1 cellular context compared by ENCODE assay signal in the genomic region with DNA sequence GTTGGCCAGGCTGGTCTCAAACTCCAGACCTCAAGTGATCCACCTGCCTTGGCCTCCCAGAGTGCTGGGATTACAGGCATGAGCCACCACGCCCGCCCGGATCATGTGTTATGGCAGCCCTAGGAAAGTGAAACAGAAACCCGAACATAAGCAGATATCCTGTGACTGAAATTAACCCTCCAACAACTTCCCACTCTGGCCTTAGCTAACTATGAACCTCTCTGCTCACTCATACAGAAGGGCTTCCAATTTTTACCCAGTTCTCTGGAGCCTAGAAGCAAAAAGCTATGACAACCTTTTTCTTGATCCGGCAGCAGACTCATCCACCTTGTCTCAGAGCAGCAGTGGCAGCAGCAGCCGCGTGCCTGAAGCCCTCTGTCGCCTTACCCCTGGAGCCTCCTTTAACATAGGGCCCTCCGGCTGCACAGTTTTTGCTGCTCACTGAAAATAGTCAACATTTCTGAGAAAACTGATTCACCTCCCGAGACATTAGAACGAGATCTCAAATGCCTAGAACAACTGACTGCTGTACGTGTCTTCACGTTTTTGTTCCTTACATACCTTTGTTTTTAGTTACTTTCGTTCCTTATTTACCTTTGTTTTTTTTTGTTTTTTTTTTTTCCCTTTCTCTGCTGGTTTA.
TF ChIP-seq lines count a peak whose summit lies in the region.

No MANE protein-coding gene starts in this region.

TF ChIP-seq in K562, 482 proteins besides CTCF, POLR2A, EP300 and RAD21 (continued from another document and continues in another):
- TF ChIP-seq, protein P1, sequence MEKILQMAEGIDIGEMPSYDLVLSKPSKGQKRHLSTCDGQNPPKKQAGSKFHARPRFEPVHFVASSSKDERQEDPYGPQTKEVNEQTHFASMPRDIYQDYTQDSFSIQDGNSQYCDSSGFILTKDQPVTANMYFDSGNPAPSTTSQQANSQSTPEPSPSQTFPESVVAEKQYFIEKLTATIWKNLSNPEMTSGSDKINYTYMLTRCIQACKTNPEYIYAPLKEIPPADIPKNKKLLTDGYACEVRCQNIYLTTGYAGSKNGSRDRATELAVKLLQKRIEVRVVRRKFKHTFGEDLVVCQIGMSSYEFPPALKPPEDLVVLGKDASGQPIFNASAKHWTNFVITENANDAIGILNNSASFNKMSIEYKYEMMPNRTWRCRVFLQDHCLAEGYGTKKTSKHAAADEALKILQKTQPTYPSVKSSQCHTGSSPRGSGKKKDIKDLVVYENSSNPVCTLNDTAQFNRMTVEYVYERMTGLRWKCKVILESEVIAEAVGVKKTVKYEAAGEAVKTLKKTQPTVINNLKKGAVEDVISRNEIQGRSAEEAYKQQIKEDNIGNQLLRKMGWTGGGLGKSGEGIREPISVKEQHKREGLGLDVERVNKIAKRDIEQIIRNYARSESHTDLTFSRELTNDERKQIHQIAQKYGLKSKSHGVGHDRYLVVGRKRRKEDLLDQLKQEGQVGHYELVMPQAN (IDR thresholded peaks at IDR 0.05; ENCODE audit: borderline replicate concordance) = no peak
- TF ChIP-seq RCOR1 (IDR thresholded peaks at IDR 0.05; ENCODE audit: borderline replicate concordance in 1 of 2, low read depth in 2 of 2, low read length in 2 of 2) (no peak), GATAD2B (IDR thresholded peaks at IDR 0.05; ENCODE audit: borderline replicate concordance) (no peak), ZNF766 (CRISPR knock-in tag; conservative IDR thresholded peaks at IDR 0.05) (peak; percentile 79), RBM34 (IDR thresholded peaks at IDR 0.05; ENCODE audit: borderline replicate concordance, insufficient read depth, low read length) (no peak), TEAD2 (tag; IDR thresholded peaks at IDR 0.05) (no peak), ZNF561 (CRISPR knock-in tag; conservative IDR thresholded peaks at IDR 0.05) (no peak), ZFP30 (CRISPR knock-in tag; IDR thresholded peaks at IDR 0.05; ENCODE audit: borderline replicate concordance) (no peak), ZKSCAN8 (CRISPR knock-in tag; IDR thresholded peaks at IDR 0.05) (peak; percentile 58; the same call in 1 of the 2 replicates), NR2C1 (IDR thresholded peaks at IDR 0.05) (no peak), NR2C1 (tag; IDR thresholded peaks at IDR 0.05) (peak; percentile 47; the same call in 1 of the 2 replicates), IFI16 (CRISPR knock-in tag; IDR thresholded peaks at IDR 0.05) (no peak), CBFB (CRISPR knock-in tag; IDR thresholded peaks at IDR 0.05) (no peak), HMG20A (CRISPR knock-in tag; conservative IDR thresholded peaks at IDR 0.05) (no peak), ZNF780A (CRISPR knock-in tag; IDR thresholded peaks at IDR 0.05) (no peak), HCFC1 (IDR thresholded peaks at IDR 0.05; ENCODE audit: low read depth, low read length) (no peak), NR4A1 (CRISPR knock-in tag; IDR thresholded peaks at IDR 0.05) (no peak), NR4A1 (tag; IDR thresholded peaks at IDR 0.05) (0 out of 2 replicates have a peak, but pooled peaks have one; percentile 54), CBX1 (IDR thresholded peaks at IDR 0.05; ENCODE audit: low read depth) (no peak), NR2C2 (CRISPR knock-in tag; IDR thresholded peaks at IDR 0.05) (no peak), NR2C2 (tag; IDR thresholded peaks at IDR 0.05) (no peak; the same call in none of the 2 replicates), DIDO1 (tag; IDR thresholded peaks at IDR 0.05; ENCODE audit: low read depth) (no peak), DACH1 (IDR thresholded peaks at IDR 0.05; ENCODE audit: partially characterized antibody) (no peak), LEF1 (IDR thresholded peaks at IDR 0.05) (peak; percentile 23; the same call in 1 of the 2 replicates), DDX20 (tag; IDR thresholded peaks at IDR 0.05; ENCODE audit: low read depth) (0 out of 2 replicates have a peak, but pooled peaks have one; percentile 48), FOXP1 (CRISPR knock-in tag; IDR thresholded peaks at IDR 0.05) (no peak), PHF21A (IDR thresholded peaks at IDR 0.05; ENCODE audit: borderline replicate concordance, low read depth) (no peak)
- TF ChIP-seq, protein P2, sequence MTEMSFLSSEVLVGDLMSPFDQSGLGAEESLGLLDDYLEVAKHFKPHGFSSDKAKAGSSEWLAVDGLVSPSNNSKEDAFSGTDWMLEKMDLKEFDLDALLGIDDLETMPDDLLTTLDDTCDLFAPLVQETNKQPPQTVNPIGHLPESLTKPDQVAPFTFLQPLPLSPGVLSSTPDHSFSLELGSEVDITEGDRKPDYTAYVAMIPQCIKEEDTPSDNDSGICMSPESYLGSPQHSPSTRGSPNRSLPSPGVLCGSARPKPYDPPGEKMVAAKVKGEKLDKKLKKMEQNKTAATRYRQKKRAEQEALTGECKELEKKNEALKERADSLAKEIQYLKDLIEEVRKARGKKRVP (CRISPR knock-in tag; IDR thresholded peaks at IDR 0.05) = 0 out of 2 replicates have a peak, but pooled peaks have one; percentile 29
- TF ChIP-seq, protein P3, sequence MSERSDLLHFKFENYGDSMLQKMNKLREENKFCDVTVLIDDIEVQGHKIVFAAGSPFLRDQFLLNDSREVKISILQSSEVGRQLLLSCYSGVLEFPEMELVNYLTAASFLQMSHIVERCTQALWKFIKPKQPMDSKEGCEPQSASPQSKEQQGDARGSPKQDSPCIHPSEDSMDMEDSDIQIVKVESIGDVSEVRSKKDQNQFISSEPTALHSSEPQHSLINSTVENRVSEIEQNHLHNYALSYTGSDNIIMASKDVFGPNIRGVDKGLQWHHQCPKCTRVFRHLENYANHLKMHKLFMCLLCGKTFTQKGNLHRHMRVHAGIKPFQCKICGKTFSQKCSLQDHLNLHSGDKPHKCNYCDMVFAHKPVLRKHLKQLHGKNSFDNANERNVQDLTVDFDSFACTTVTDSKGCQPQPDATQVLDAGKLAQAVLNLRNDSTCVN (CRISPR knock-in tag; IDR thresholded peaks at IDR 0.05) = no peak
- TF ChIP-seq, protein P4, sequence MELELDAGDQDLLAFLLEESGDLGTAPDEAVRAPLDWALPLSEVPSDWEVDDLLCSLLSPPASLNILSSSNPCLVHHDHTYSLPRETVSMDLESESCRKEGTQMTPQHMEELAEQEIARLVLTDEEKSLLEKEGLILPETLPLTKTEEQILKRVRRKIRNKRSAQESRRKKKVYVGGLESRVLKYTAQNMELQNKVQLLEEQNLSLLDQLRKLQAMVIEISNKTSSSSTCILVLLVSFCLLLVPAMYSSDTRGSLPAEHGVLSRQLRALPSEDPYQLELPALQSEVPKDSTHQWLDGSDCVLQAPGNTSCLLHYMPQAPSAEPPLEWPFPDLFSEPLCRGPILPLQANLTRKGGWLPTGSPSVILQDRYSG (tag; conservative IDR thresholded peaks at IDR 0.05; ENCODE audit: low read depth) = peak; percentile 92
- TF ChIP-seq, protein P5, sequence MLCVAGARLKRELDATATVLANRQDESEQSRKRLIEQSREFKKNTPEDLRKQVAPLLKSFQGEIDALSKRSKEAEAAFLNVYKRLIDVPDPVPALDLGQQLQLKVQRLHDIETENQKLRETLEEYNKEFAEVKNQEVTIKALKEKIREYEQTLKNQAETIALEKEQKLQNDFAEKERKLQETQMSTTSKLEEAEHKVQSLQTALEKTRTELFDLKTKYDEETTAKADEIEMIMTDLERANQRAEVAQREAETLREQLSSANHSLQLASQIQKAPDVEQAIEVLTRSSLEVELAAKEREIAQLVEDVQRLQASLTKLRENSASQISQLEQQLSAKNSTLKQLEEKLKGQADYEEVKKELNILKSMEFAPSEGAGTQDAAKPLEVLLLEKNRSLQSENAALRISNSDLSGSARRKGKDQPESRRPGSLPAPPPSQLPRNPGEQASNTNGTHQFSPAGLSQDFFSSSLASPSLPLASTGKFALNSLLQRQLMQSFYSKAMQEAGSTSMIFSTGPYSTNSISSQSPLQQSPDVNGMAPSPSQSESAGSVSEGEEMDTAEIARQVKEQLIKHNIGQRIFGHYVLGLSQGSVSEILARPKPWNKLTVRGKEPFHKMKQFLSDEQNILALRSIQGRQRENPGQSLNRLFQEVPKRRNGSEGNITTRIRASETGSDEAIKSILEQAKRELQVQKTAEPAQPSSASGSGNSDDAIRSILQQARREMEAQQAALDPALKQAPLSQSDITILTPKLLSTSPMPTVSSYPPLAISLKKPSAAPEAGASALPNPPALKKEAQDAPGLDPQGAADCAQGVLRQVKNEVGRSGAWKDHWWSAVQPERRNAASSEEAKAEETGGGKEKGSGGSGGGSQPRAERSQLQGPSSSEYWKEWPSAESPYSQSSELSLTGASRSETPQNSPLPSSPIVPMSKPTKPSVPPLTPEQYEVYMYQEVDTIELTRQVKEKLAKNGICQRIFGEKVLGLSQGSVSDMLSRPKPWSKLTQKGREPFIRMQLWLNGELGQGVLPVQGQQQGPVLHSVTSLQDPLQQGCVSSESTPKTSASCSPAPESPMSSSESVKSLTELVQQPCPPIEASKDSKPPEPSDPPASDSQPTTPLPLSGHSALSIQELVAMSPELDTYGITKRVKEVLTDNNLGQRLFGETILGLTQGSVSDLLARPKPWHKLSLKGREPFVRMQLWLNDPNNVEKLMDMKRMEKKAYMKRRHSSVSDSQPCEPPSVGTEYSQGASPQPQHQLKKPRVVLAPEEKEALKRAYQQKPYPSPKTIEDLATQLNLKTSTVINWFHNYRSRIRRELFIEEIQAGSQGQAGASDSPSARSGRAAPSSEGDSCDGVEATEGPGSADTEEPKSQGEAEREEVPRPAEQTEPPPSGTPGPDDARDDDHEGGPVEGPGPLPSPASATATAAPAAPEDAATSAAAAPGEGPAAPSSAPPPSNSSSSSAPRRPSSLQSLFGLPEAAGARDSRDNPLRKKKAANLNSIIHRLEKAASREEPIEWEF (CRISPR knock-in tag; IDR thresholded peaks at IDR 0.05) = peak; percentile 34
- TF ChIP-seq, protein P6, sequence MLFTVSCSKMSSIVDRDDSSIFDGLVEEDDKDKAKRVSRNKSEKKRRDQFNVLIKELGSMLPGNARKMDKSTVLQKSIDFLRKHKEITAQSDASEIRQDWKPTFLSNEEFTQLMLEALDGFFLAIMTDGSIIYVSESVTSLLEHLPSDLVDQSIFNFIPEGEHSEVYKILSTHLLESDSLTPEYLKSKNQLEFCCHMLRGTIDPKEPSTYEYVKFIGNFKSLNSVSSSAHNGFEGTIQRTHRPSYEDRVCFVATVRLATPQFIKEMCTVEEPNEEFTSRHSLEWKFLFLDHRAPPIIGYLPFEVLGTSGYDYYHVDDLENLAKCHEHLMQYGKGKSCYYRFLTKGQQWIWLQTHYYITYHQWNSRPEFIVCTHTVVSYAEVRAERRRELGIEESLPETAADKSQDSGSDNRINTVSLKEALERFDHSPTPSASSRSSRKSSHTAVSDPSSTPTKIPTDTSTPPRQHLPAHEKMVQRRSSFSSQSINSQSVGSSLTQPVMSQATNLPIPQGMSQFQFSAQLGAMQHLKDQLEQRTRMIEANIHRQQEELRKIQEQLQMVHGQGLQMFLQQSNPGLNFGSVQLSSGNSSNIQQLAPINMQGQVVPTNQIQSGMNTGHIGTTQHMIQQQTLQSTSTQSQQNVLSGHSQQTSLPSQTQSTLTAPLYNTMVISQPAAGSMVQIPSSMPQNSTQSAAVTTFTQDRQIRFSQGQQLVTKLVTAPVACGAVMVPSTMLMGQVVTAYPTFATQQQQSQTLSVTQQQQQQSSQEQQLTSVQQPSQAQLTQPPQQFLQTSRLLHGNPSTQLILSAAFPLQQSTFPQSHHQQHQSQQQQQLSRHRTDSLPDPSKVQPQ (CRISPR knock-in tag; IDR thresholded peaks at IDR 0.05; ENCODE audit: borderline replicate concordance) = no peak
- TF ChIP-seq, protein P7, sequence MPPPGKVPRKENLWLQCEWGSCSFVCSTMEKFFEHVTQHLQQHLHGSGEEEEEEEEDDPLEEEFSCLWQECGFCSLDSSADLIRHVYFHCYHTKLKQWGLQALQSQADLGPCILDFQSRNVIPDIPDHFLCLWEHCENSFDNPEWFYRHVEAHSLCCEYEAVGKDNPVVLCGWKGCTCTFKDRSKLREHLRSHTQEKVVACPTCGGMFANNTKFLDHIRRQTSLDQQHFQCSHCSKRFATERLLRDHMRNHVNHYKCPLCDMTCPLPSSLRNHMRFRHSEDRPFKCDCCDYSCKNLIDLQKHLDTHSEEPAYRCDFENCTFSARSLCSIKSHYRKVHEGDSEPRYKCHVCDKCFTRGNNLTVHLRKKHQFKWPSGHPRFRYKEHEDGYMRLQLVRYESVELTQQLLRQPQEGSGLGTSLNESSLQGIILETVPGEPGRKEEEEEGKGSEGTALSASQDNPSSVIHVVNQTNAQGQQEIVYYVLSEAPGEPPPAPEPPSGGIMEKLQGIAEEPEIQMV (tag; conservative IDR thresholded peaks at IDR 0.05; ENCODE audit: low read depth) = no peak
- TF ChIP-seq, protein P8, sequence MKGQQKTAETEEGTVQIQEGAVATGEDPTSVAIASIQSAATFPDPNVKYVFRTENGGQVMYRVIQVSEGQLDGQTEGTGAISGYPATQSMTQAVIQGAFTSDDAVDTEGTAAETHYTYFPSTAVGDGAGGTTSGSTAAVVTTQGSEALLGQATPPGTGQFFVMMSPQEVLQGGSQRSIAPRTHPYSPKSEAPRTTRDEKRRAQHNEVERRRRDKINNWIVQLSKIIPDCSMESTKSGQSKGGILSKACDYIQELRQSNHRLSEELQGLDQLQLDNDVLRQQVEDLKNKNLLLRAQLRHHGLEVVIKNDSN (CRISPR knock-in tag; IDR thresholded peaks at IDR 0.05) = no peak
- TF ChIP-seq, protein P9, sequence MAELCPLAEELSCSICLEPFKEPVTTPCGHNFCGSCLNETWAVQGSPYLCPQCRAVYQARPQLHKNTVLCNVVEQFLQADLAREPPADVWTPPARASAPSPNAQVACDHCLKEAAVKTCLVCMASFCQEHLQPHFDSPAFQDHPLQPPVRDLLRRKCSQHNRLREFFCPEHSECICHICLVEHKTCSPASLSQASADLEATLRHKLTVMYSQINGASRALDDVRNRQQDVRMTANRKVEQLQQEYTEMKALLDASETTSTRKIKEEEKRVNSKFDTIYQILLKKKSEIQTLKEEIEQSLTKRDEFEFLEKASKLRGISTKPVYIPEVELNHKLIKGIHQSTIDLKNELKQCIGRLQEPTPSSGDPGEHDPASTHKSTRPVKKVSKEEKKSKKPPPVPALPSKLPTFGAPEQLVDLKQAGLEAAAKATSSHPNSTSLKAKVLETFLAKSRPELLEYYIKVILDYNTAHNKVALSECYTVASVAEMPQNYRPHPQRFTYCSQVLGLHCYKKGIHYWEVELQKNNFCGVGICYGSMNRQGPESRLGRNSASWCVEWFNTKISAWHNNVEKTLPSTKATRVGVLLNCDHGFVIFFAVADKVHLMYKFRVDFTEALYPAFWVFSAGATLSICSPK (IDR thresholded peaks at IDR 0.05; ENCODE audit: borderline replicate concordance) = no peak
- TF ChIP-seq, protein P10, sequence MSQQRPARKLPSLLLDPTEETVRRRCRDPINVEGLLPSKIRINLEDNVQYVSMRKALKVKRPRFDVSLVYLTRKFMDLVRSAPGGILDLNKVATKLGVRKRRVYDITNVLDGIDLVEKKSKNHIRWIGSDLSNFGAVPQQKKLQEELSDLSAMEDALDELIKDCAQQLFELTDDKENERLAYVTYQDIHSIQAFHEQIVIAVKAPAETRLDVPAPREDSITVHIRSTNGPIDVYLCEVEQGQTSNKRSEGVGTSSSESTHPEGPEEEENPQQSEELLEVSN (IDR thresholded peaks at IDR 0.05; ENCODE audit: borderline replicate concordance in 1 of 2, extremely low read depth in 1 of 2, insufficient read depth in 1 of 2, insufficient read length in 1 of 2, low read depth in 1 of 2, low read length in 1 of 2, poor library complexity in 1 of 2, severe bottlenecking in 1 of 2) = peak in 1 of 2 experiments; percentile 72
